14 cellular contexts compared by ENCODE assay signal in the genomic region with DNA sequence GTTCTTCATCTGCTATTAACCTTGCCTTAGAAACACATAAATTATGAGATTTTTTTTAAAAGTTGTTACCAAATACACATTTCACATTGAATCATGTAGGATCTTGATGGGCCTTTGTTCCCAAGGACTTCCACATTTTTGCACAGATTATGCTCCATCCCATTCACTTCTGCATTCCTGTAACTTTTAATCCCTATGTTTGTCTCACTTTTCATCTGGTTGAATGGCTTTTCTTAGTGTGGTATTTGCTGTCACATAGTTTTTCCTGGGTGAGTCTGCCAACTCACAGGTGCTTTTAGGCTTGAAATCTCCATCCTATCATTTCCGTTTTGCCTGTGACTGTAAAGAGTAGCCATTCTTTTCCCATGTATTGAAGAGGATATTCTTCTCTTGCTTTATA.
DNase-seq lines count a peak whose midpoint lies in the region; ATAC-seq and TF ChIP-seq lines count a peak whose summit lies in the region.
"Had no signal": no experiment of that assay in that cellular context is flagged by ENCODE, and none has a peak within 500 bp of the region (broad histone marks: within the 10 kb centered on the region; RNA-seq: fewer than 3 reads in every experiment).

No MANE protein-coding gene starts in this region.

- no peak for ATAC-seq in stimulated activated naive B cell treated with anti-CD40 and anti-IgM and Interleukin-4, amounts not matched to agents 10 μg/mL and 1 μg/mL and 100 μg/mL, for 72 hours (replicated peaks)
- no peak for ATAC-seq in GM18909 (IDR thresholded peaks at IDR 0.05; ENCODE audit: poor library complexity, unreplicated experiment)
- no peak for ATAC-seq in HG03280 (IDR thresholded peaks at IDR 0.05; ENCODE audit: unreplicated experiment)
- ATAC-seq: CD8-positive, alpha-beta T cell had no signal

- in situ Hi-C loops in HAP-1 (cut with MboI; ENCODE audit: low sequenced_read_pairs) = no loop called here

- H4K20me1 ChIP-seq in neural progenitor cell (ENCODE audit: low read depth) = no peaks in the 10 kb centered on the region

- no peaks in the 10 kb centered on the region for H3K27me3 ChIP-seq in HAP-1 (ENCODE audit: low read depth)
- H3K27me3 ChIP-seq in neural progenitor cell = no peaks in the 10 kb centered on the region

- no peak for TF ChIP-seq CTCF in neural progenitor cell (IDR thresholded peaks at IDR 0.05)

- H3F3A ChIP-seq in neural progenitor cell (ENCODE audit: low read depth) = no peaks in the 10 kb centered on the region

- H3K27ac Mint-ChIP-seq in neural progenitor cell = no peak overlapping the region
- peak overlapping the region; percentile 52 for H3K27ac Mint-ChIP-seq in stimulated activated naive B cell treated with anti-CD40 and anti-IgM and Interleukin-4, amounts not matched to agents 10 μg/mL and 1 μg/mL and 100 μg/mL, for 72 hours
- H3K27ac Mint-ChIP-seq: CD8-positive, alpha-beta T cell; H9; HFFc6 had no signal

- no peak overlapping the region for H3K4me3 Mint-ChIP-seq in neural progenitor cell
- no peak overlapping the region for H3K4me3 Mint-ChIP-seq in stimulated activated naive B cell treated with anti-CD40 and anti-IgM and Interleukin-4, amounts not matched to agents 10 μg/mL and 1 μg/mL and 100 μg/mL, for 72 hours
- H3K4me3 Mint-ChIP-seq: CD8-positive, alpha-beta T cell; H9; HFFc6 had no signal

- H3K9ac ChIP-seq in neural progenitor cell = no peak overlapping the region
- H3K9ac ChIP-seq: GM23248 had no signal

- no peaks in the 10 kb centered on the region for H3K36me3 ChIP-seq in HAP-1 (replicated peaks)
- H3K36me3 ChIP-seq in neural progenitor cell = peaks cover 3% of the 10 kb centered on the region

- H2AFZ ChIP-seq in neural progenitor cell (replicated peaks) = no peak overlapping the region
- H2AFZ ChIP-seq: GM23248 had no signal

- H3K9me3 ChIP-seq in HAP-1 = no peaks in the 10 kb centered on the region
- H3K9me3 ChIP-seq in neural progenitor cell (ENCODE audit: low read depth) = no peaks in the 10 kb centered on the region
- H3K9me3 ChIP-seq: Caco-2 had no signal

- H3K4me1 Mint-ChIP-seq in neural progenitor cell = peaks cover 8% of the 10 kb centered on the region
- no peaks in the 10 kb centered on the region for H3K4me1 Mint-ChIP-seq in stimulated activated naive B cell treated with anti-CD40 and anti-IgM and Interleukin-4, amounts not matched to agents 10 μg/mL and 1 μg/mL and 100 μg/mL, for 72 hours

- H3K4me3 ChIP-seq in HAP-1 = no peak overlapping the region
- no peak overlapping the region for H3K4me3 ChIP-seq in neural progenitor cell
- H3K4me3 ChIP-seq: GM23248 had no signal

- no peaks in the 10 kb centered on the region for H3K27me3 Mint-ChIP-seq in neural progenitor cell (ENCODE audit: insufficient read depth, low read depth)
- no peaks in the 10 kb centered on the region for H3K27me3 Mint-ChIP-seq in stimulated activated naive B cell treated with anti-CD40 and anti-IgM and Interleukin-4, amounts not matched to agents 10 μg/mL and 1 μg/mL and 100 μg/mL, for 72 hours

- H3K27ac ChIP-seq in neural progenitor cell = peak overlapping the region; percentile 53
- H3K27ac ChIP-seq: GM23248 had no signal

- DNase-seq in HAP-1 (ENCODE audit: low spot score in 2 of 2) (peak; percentile 13 to 67), neural progenitor cell (ENCODE audit: low spot score) (peak; percentile 53), NCI-H345 treated with DMSO at 0.1 percent for 48 hours (lab: John Stamatoyannopoulos, UW; ENCODE audit: unreplicated experiment) (no peak)
- no peak for DNase-seq in stimulated activated naive B cell treated with anti-CD40 and anti-IgM and Interleukin-4, amounts not matched to agents 10 μg/mL and 1 μg/mL and 100 μg/mL, for 72 hours
- DNase-seq: C1 segment of cervical spinal cord; Caco-2; CD8-positive, alpha-beta T cell; DMS153; DND-41; GM23248; H9; HFFc6 had no signal

- H3K79me2 ChIP-seq in neural progenitor cell (ENCODE audit: low read depth) = no peaks in the 10 kb centered on the region

- peaks cover 9% of the 10 kb centered on the region for H3K4me1 ChIP-seq in HAP-1
- H3K4me1 ChIP-seq in neural progenitor cell = peaks cover 24% of the 10 kb centered on the region
- H3K4me1 ChIP-seq: Caco-2 had no signal

- peaks cover 9% of the 10 kb centered on the region for H3K36me3 Mint-ChIP-seq in neural progenitor cell
- H3K36me3 Mint-ChIP-seq in stimulated activated naive B cell treated with anti-CD40 and anti-IgM and Interleukin-4, amounts not matched to agents 10 μg/mL and 1 μg/mL and 100 μg/mL, for 72 hours = peaks cover 18 to 40% of the 10 kb centered on the region in 2 donors

- H3K4me2 ChIP-seq in neural progenitor cell = peak overlapping the region; percentile 37

- H3K9me3 Mint-ChIP-seq in neural progenitor cell = no peaks in the 10 kb centered on the region
- no peaks in the 10 kb centered on the region for H3K9me3 Mint-ChIP-seq in stimulated activated naive B cell treated with anti-CD40 and anti-IgM and Interleukin-4, amounts not matched to agents 10 μg/mL and 1 μg/mL and 100 μg/mL, for 72 hours
- H3K9me3 Mint-ChIP-seq: CD8-positive, alpha-beta T cell; H9; HFFc6 had no signal

Comparison
In these comparisons a context has a peak if more than half of its experiments do, and no peak if none do; other contexts are left out.
1. DNase-seq: peak in HAP-1 (2 of 2) and neural progenitor cell (single experiment); none in stimulated activated naive B cell treated with anti-CD40 and anti-IgM and Interleukin-4, amounts not matched to agents 10 μg/mL and 1 μg/mL and 100 μg/mL, for 72 hours (single experiment) and NCI-H345 treated with DMSO at 0.1 percent for 48 hours (single experiment).